In genomic region chr17:60372790-60373483, GRCh38 we compare ENCODE assay signal across 11 cellular contexts. TPM values are rescaled to one million over a fixed set of nuclear protein-coding genes. Genes with fewer than 3 reads are reported as not detected.
DNase-seq lines count a peak whose midpoint lies in the region; ATAC-seq and TF ChIP-seq lines count a peak whose summit lies in the region.
"Had no signal": no experiment of that assay in that cellular context is flagged by ENCODE, and none has a peak within 500 bp of the region (broad histone marks: within the 10 kb centered on the region; RNA-seq: fewer than 3 reads in every experiment).

No MANE protein-coding gene starts in this region.

- POLR2A ChIA-PET in CD4-positive, alpha-beta T cell (lab: Charles Lee): interaction anchor here (2.4 kb wide), 1 partner anchor 19 kb away, joined by 9 read pairs; the partner anchor contains the start of gene USP32

- no peak overlapping the region for H3K27ac ChIP-seq in CD4-positive, alpha-beta T cell (ENCODE audit: low read depth, low read length)

- no peak for TF ChIP-seq CTCF in CD4-positive, alpha-beta T cell (IDR thresholded peaks at IDR 0.05)

- H3K36me3 Mint-ChIP-seq in activated T-cell treated with anti-CD3 and anti-CD28 coated beads, Interleukin-2, amount 50 U/mL, for 24 hours (ENCODE audit: low read depth): peaks cover 9% of the 10 kb centered on the region
- peaks cover 4 to 7% of the 10 kb centered on the region in 2 donors for H3K36me3 Mint-ChIP-seq in stimulated activated naive B cell treated with anti-CD40 and anti-IgM and Interleukin-4, amounts not matched to agents 10 μg/mL and 1 μg/mL and 100 μg/mL, for 72 hours
- H3K36me3 Mint-ChIP-seq in CD4-positive, alpha-beta T cell (ENCODE audit: low read depth): peaks cover under 1% of the 10 kb centered on the region

- H3K27me3 Mint-ChIP-seq in activated T-cell treated with anti-CD3 and anti-CD28 coated beads, Interleukin-2, amount 50 U/mL, for 24 hours: no peaks in the 10 kb centered on the region
- H3K27me3 Mint-ChIP-seq in stimulated activated naive B cell treated with anti-CD40 and anti-IgM and Interleukin-4, amounts not matched to agents 10 μg/mL and 1 μg/mL and 100 μg/mL, for 72 hours: no peaks in the 10 kb centered on the region
- no peaks in the 10 kb centered on the region for H3K27me3 Mint-ChIP-seq in CD4-positive, alpha-beta T cell
- H3K27me3 Mint-ChIP-seq: B cell had no signal

- H3K27me3 ChIP-seq in CD4-positive, alpha-beta T cell (ENCODE audit: control insufficient read depth, insufficient read depth, low read length): no peaks in the 10 kb centered on the region

- intact Hi-C loops in CD4-positive, alpha-beta T cell (cut with DNase I, micrococcal nuclease): no loop called here

- peaks cover 17% of the 10 kb centered on the region for H3K4me1 Mint-ChIP-seq in activated T-cell treated with anti-CD3 and anti-CD28 coated beads, Interleukin-2, amount 50 U/mL, for 24 hours (ENCODE audit: low read depth)
- peaks cover 9 to 14% of the 10 kb centered on the region in 2 donors for H3K4me1 Mint-ChIP-seq in stimulated activated naive B cell treated with anti-CD40 and anti-IgM and Interleukin-4, amounts not matched to agents 10 μg/mL and 1 μg/mL and 100 μg/mL, for 72 hours
- peaks cover 18% of the 10 kb centered on the region for H3K4me1 Mint-ChIP-seq in CD4-positive, alpha-beta T cell (ENCODE audit: low read depth)

- no peak for DNase-seq in activated T-cell treated with anti-CD3 and anti-CD28 coated beads, Interleukin-2, amount 50 U/mL, for 24 hours
- no peak for DNase-seq in activated T-cell treated with anti-CD3 and anti-CD28 coated beads, Interleukin-2, amount 50 U/mL, for 48 hours
- DNase-seq in OCI-M1 (lab: John Stamatoyannopoulos, UW): peak; percentile 27
- no peak for DNase-seq in stimulated activated naive B cell treated with anti-CD40 and anti-IgM and Interleukin-4, amounts not matched to agents 10 μg/mL and 1 μg/mL and 100 μg/mL, for 72 hours
- DNase-seq in CD4-positive, alpha-beta T cell: no peak
- no peak for DNase-seq in NCI-H345 treated with DMSO at 0.1 percent for 48 hours (lab: John Stamatoyannopoulos, UW; ENCODE audit: unreplicated experiment)
- DNase-seq: NCI-H1436 treated with DMSO at 0.1 percent for 48 hours, small intestine had no signal

- no peaks in the 10 kb centered on the region for H3K9me3 Mint-ChIP-seq in activated T-cell treated with anti-CD3 and anti-CD28 coated beads, Interleukin-2, amount 50 U/mL, for 24 hours
- no peaks in the 10 kb centered on the region for H3K9me3 Mint-ChIP-seq in stimulated activated naive B cell treated with anti-CD40 and anti-IgM and Interleukin-4, amounts not matched to agents 10 μg/mL and 1 μg/mL and 100 μg/mL, for 72 hours
- H3K9me3 Mint-ChIP-seq in CD4-positive, alpha-beta T cell: no peaks in the 10 kb centered on the region

- peak overlapping the region; percentile 41 for H3K27ac Mint-ChIP-seq in activated T-cell treated with anti-CD3 and anti-CD28 coated beads, Interleukin-2, amount 50 U/mL, for 24 hours
- H3K27ac Mint-ChIP-seq in stimulated activated naive B cell treated with anti-CD40 and anti-IgM and Interleukin-4, amounts not matched to agents 10 μg/mL and 1 μg/mL and 100 μg/mL, for 72 hours: no peak overlapping the region
- no peak overlapping the region for H3K27ac Mint-ChIP-seq in CD4-positive, alpha-beta T cell
- H3K27ac Mint-ChIP-seq: B cell had no signal

- CTCF ChIA-PET in CD4-positive, alpha-beta T cell (lab: Charles Lee): interaction anchor here (0.7 kb wide), 1 partner anchor 17 kb away, joined by 3 read pairs; no protein-coding TSS in a partner anchor

- H3K4me3 Mint-ChIP-seq in activated T-cell treated with anti-CD3 and anti-CD28 coated beads, Interleukin-2, amount 50 U/mL, for 24 hours: no peak overlapping the region
- no peak overlapping the region for H3K4me3 Mint-ChIP-seq in stimulated activated naive B cell treated with anti-CD40 and anti-IgM and Interleukin-4, amounts not matched to agents 10 μg/mL and 1 μg/mL and 100 μg/mL, for 72 hours
- no peak overlapping the region for H3K4me3 Mint-ChIP-seq in CD4-positive, alpha-beta T cell
- H3K4me3 Mint-ChIP-seq: B cell had no signal

- H3K9me3 ChIP-seq in CD4-positive, alpha-beta T cell (ENCODE audit: control insufficient read depth, low read length): no peaks in the 10 kb centered on the region

- ATAC-seq in esophagus mucosa (peak; percentile 98), GM21381 (IDR thresholded peaks at IDR 0.05; ENCODE audit: unreplicated experiment) (no peak)
- peak; percentile 29 to 62 for ATAC-seq in stimulated activated naive B cell treated with anti-CD40 and anti-IgM and Interleukin-4, amounts not matched to agents 10 μg/mL and 1 μg/mL and 100 μg/mL, for 72 hours (replicated peaks)
- ATAC-seq in CD4-positive, alpha-beta T cell (ENCODE audit: poor library complexity): no peak

RNA-seq across cellular contexts. Expression of gene USP32, which starts 19.0 kb away (rescaled TPM):
- total RNA-seq in esophagus mucosa: 53.5 TPM
- 10 to 100 TPM; 23.9 to 24.7 TPM for total RNA-seq in CD4-positive, alpha-beta T cell

RNA-seq across cellular contexts. Expression of gene CHCT1, which starts 49.4 kb away (rescaled TPM):
- total RNA-seq in esophagus mucosa: not detected
- not detected for total RNA-seq in CD4-positive, alpha-beta T cell
- total RNA-seq: B cell had no signal

Comparison
In these comparisons a context has a peak if more than half of its experiments do, and no peak if none do; other contexts are left out.
1. ATAC-seq: peak in esophagus mucosa (single experiment) and stimulated activated naive B cell treated with anti-CD40 and anti-IgM and Interleukin-4, amounts not matched to agents 10 μg/mL and 1 μg/mL and 100 μg/mL, for 72 hours (2 of 2); none in CD4-positive, alpha-beta T cell (single experiment) and GM21381 (single experiment).